Comparison of ENCODE assay signal across 1 cellular context in the genomic region with DNA sequence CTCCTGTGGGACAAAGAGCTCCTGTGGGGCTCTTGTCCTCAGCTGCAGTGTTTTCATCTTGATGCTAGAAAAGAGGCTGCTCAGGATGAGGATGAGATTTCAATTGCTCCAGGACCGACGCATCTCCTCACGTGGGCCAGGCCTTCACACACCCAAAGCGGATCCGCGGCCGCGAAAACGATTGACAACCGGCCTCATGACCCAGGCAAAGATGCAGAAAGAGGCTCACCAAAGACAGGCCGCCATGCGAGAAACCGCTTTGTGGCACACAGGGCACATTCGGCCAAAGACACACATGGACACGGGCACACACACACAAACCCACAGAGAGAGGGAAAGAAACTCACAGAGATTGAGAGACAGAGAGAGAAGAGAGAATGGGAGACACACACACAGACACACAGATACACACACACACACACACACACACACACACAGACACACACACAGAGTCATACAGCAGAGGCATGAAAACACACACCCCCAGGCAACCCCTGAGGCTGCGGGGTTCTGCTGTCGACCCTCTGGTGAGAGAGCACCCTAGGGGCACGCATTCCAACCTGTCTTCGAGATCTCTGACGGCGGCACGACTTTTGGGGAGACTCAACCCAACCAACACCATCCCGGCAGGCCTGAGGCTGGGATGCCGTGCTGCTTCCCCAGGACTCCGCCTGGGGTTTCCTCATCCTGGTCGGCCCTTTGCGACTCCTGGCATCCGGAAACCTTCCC.
TF ChIP-seq lines count a peak whose summit lies in the region.

No MANE protein-coding gene starts in this region.

TF ChIP-seq in HepG2, 621 proteins besides CTCF, POLR2A, EP300 and RAD21 (continued from another document and continues in another):
- TF ChIP-seq, protein P1, sequence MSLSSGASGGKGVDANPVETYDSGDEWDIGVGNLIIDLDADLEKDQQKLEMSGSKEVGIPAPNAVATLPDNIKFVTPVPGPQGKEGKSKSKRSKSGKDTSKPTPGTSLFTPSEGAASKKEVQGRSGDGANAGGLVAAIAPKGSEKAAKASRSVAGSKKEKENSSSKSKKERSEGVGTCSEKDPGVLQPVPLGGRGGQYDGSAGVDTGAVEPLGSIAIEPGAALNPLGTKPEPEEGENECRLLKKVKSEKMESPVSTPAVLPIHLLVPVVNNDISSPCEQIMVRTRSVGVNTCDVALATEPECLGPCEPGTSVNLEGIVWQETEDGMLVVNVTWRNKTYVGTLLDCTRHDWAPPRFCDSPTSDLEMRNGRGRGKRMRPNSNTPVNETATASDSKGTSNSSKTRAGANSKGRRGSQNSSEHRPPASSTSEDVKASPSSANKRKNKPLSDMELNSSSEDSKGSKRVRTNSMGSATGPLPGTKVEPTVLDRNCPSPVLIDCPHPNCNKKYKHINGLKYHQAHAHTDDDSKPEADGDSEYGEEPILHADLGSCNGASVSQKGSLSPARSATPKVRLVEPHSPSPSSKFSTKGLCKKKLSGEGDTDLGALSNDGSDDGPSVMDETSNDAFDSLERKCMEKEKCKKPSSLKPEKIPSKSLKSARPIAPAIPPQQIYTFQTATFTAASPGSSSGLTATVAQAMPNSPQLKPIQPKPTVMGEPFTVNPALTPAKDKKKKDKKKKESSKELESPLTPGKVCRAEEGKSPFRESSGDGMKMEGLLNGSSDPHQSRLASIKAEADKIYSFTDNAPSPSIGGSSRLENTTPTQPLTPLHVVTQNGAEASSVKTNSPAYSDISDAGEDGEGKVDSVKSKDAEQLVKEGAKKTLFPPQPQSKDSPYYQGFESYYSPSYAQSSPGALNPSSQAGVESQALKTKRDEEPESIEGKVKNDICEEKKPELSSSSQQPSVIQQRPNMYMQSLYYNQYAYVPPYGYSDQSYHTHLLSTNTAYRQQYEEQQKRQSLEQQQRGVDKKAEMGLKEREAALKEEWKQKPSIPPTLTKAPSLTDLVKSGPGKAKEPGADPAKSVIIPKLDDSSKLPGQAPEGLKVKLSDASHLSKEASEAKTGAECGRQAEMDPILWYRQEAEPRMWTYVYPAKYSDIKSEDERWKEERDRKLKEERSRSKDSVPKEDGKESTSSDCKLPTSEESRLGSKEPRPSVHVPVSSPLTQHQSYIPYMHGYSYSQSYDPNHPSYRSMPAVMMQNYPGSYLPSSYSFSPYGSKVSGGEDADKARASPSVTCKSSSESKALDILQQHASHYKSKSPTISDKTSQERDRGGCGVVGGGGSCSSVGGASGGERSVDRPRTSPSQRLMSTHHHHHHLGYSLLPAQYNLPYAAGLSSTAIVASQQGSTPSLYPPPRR (CRISPR knock-in tag; IDR thresholded peaks at IDR 0.05; ENCODE audit: borderline replicate concordance) = no peak
- TF ChIP-seq ZNF354B (CRISPR knock-in tag; IDR thresholded peaks at IDR 0.05) = 0 out of 2 replicates have a peak, but pooled peaks have one; percentile 32
- TF ChIP-seq CAMTA2 (CRISPR knock-in tag; IDR thresholded peaks at IDR 0.05; ENCODE audit: borderline replicate concordance) = no peak
- no peak for TF ChIP-seq GATA4 (IDR thresholded peaks at IDR 0.05; ENCODE audit: borderline replicate concordance, low read depth)
- TF ChIP-seq, protein P2, sequence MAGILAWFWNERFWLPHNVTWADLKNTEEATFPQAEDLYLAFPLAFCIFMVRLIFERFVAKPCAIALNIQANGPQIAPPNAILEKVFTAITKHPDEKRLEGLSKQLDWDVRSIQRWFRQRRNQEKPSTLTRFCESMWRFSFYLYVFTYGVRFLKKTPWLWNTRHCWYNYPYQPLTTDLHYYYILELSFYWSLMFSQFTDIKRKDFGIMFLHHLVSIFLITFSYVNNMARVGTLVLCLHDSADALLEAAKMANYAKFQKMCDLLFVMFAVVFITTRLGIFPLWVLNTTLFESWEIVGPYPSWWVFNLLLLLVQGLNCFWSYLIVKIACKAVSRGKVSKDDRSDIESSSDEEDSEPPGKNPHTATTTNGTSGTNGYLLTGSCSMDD (CRISPR knock-in tag; IDR thresholded peaks at IDR 0.05) = no peak
- TF ChIP-seq, protein P3, sequence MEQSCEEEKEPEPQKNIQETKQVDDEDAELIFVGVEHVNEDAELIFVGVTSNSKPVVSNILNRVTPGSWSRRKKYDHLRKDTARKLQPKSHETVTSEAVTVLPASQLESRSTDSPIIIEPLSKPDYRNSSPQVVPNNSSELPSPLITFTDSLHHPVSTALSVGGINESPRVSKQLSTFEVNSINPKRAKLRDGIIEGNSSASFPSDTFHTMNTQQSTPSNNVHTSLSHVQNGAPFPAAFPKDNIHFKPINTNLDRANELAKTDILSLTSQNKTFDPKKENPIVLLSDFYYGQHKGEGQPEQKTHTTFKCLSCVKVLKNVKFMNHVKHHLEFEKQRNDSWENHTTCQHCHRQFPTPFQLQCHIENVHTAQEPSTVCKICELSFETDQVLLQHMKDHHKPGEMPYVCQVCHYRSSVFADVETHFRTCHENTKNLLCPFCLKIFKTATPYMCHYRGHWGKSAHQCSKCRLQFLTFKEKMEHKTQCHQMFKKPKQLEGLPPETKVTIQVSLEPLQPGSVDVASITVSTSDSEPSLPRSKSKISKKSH (CRISPR knock-in tag; IDR thresholded peaks at IDR 0.05; ENCODE audit: borderline replicate concordance) = no peak
- no peak for TF ChIP-seq ZFP82 (CRISPR knock-in tag; IDR thresholded peaks at IDR 0.05; ENCODE audit: borderline replicate concordance)
- TF ChIP-seq KLF9 (CRISPR knock-in tag; IDR thresholded peaks at IDR 0.05; ENCODE audit: low read depth) = no peak
- TF ChIP-seq, protein P4, sequence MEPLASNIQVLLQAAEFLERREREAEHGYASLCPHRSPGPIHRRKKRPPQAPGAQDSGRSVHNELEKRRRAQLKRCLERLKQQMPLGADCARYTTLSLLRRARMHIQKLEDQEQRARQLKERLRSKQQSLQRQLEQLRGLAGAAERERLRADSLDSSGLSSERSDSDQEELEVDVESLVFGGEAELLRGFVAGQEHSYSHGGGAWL (CRISPR knock-in tag; IDR thresholded peaks at IDR 0.05) = no peak
- no peak for TF ChIP-seq ZNF33A (CRISPR knock-in tag; IDR thresholded peaks at IDR 0.05; ENCODE audit: borderline replicate concordance)
- TF ChIP-seq, protein P5, sequence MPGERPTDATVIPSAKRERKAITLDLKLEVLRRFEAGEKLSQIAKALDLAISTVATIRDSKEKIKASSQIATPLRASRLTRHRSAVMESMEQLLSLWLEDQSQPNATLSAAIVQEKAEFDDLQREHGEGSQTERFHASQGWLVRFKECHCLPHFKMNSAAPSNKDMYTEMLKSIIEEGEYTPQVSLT (CRISPR knock-in tag; IDR thresholded peaks at IDR 0.05; ENCODE audit: borderline replicate concordance, low read depth) = no peak
- no peak for TF ChIP-seq SMYD3 (CRISPR knock-in tag; IDR thresholded peaks at IDR 0.05)
- TF ChIP-seq, protein P6, sequence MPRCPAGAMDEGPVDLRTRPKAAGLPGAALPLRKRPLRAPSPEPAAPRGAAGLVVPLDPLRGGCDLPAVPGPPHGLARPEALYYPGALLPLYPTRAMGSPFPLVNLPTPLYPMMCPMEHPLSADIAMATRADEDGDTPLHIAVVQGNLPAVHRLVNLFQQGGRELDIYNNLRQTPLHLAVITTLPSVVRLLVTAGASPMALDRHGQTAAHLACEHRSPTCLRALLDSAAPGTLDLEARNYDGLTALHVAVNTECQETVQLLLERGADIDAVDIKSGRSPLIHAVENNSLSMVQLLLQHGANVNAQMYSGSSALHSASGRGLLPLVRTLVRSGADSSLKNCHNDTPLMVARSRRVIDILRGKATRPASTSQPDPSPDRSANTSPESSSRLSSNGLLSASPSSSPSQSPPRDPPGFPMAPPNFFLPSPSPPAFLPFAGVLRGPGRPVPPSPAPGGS (CRISPR knock-in tag; IDR thresholded peaks at IDR 0.05) = peak; percentile 20; the same call in 1 of the 2 replicates
- TF ChIP-seq ZNF3 (CRISPR knock-in tag; IDR thresholded peaks at IDR 0.05) = no peak
- no peak for TF ChIP-seq ZNF143 (CRISPR knock-in tag; IDR thresholded peaks at IDR 0.05)
- TF ChIP-seq MATR3 (CRISPR knock-in tag; IDR thresholded peaks at IDR 0.05) = no peak
- no peak for TF ChIP-seq ZNF703 (CRISPR knock-in tag; IDR thresholded peaks at IDR 0.05; ENCODE audit: borderline replicate concordance)
- TF ChIP-seq TSC22D2 (CRISPR knock-in tag; IDR thresholded peaks at IDR 0.05; ENCODE audit: borderline replicate concordance) = no peak
- TF ChIP-seq ZNF782 (CRISPR knock-in tag; IDR thresholded peaks at IDR 0.05; ENCODE audit: borderline replicate concordance) = no peak
- TF ChIP-seq, protein P7, sequence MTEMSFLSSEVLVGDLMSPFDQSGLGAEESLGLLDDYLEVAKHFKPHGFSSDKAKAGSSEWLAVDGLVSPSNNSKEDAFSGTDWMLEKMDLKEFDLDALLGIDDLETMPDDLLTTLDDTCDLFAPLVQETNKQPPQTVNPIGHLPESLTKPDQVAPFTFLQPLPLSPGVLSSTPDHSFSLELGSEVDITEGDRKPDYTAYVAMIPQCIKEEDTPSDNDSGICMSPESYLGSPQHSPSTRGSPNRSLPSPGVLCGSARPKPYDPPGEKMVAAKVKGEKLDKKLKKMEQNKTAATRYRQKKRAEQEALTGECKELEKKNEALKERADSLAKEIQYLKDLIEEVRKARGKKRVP (CRISPR knock-in tag; IDR thresholded peaks at IDR 0.05) = no peak
- no peak for TF ChIP-seq ZZZ3 (CRISPR knock-in tag; IDR thresholded peaks at IDR 0.05; ENCODE audit: borderline replicate concordance)
- TF ChIP-seq NRL (CRISPR knock-in tag; IDR thresholded peaks at IDR 0.05; ENCODE audit: borderline replicate concordance) = peak; percentile 16; the same call in 1 of the 2 replicates
- TF ChIP-seq, protein P8, sequence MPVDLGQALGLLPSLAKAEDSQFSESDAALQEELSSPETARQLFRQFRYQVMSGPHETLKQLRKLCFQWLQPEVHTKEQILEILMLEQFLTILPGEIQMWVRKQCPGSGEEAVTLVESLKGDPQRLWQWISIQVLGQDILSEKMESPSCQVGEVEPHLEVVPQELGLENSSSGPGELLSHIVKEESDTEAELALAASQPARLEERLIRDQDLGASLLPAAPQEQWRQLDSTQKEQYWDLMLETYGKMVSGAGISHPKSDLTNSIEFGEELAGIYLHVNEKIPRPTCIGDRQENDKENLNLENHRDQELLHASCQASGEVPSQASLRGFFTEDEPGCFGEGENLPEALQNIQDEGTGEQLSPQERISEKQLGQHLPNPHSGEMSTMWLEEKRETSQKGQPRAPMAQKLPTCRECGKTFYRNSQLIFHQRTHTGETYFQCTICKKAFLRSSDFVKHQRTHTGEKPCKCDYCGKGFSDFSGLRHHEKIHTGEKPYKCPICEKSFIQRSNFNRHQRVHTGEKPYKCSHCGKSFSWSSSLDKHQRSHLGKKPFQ (CRISPR knock-in tag; IDR thresholded peaks at IDR 0.05; ENCODE audit: insufficient replicate concordance) = no peak
- TF ChIP-seq, protein P9, sequence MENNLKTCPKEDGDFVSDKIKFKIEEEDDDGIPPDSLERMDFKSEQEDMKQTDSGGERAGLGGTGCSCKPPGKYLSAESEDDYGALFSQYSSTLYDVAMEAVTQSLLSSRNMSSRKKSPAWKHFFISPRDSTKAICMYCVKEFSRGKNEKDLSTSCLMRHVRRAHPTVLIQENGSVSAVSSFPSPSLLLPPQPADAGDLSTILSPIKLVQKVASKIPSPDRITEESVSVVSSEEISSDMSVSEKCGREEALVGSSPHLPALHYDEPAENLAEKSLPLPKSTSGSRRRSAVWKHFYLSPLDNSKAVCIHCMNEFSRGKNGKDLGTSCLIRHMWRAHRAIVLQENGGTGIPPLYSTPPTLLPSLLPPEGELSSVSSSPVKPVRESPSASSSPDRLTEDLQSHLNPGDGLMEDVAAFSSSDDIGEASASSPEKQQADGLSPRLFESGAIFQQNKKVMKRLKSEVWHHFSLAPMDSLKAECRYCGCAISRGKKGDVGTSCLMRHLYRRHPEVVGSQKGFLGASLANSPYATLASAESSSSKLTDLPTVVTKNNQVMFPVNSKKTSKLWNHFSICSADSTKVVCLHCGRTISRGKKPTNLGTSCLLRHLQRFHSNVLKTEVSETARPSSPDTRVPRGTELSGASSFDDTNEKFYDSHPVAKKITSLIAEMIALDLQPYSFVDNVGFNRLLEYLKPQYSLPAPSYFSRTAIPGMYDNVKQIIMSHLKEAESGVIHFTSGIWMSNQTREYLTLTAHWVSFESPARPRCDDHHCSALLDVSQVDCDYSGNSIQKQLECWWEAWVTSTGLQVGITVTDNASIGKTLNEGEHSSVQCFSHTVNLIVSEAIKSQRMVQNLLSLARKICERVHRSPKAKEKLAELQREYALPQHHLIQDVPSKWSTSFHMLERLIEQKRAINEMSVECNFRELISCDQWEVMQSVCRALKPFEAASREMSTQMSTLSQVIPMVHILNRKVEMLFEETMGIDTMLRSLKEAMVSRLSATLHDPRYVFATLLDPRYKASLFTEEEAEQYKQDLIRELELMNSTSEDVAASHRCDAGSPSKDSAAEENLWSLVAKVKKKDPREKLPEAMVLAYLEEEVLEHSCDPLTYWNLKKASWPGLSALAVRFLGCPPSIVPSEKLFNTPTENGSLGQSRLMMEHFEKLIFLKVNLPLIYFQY (CRISPR knock-in tag; IDR thresholded peaks at IDR 0.05; ENCODE audit: borderline replicate concordance) = no peak
- TF ChIP-seq ZNF468 (CRISPR knock-in tag; IDR thresholded peaks at IDR 0.05) = no peak
- TF ChIP-seq KDM5A (IDR thresholded peaks at IDR 0.05; ENCODE audit: borderline replicate concordance, low read length) = no peak
- no peak for TF ChIP-seq DNMT3B (CRISPR knock-in tag; conservative IDR thresholded peaks at IDR 0.05)
- TF ChIP-seq, protein P10, sequence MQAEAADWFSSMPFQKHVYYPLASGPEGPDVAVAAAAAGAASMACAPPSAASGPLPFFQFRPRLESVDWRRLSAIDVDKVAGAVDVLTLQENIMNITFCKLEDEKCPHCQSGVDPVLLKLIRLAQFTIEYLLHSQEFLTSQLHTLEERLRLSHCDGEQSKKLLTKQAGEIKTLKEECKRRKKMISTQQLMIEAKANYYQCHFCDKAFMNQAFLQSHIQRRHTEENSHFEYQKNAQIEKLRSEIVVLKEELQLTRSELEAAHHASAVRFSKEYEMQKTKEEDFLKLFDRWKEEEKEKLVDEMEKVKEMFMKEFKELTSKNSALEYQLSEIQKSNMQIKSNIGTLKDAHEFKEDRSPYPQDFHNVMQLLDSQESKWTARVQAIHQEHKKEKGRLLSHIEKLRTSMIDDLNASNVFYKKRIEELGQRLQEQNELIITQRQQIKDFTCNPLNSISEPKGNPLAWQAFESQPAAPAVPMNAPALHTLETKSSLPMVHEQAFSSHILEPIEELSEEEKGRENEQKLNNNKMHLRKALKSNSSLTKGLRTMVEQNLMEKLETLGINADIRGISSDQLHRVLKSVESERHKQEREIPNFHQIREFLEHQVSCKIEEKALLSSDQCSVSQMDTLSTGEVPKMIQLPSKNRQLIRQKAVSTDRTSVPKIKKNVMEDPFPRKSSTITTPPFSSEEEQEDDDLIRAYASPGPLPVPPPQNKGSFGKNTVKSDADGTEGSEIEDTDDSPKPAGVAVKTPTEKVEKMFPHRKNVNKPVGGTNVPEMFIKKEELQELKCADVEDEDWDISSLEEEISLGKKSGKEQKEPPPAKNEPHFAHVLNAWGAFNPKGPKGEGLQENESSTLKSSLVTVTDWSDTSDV (CRISPR knock-in tag; IDR thresholded peaks at IDR 0.05) = 0 out of 2 replicates have a peak, but pooled peaks have one; percentile 42
- TF ChIP-seq ZNF839 (CRISPR knock-in tag; IDR thresholded peaks at IDR 0.05; ENCODE audit: borderline replicate concordance) = no peak
- TF ChIP-seq ZNF496 (CRISPR knock-in tag; IDR thresholded peaks at IDR 0.05; ENCODE audit: insufficient replicate concordance) = no peak
- TF ChIP-seq SMAD3 (CRISPR knock-in tag; IDR thresholded peaks at IDR 0.05) = no peak
- no peak for TF ChIP-seq LCORL (IDR thresholded peaks at IDR 0.05)
- no peak for TF ChIP-seq LCORL (CRISPR knock-in tag; IDR thresholded peaks at IDR 0.05)
- TF ChIP-seq, protein P11, sequence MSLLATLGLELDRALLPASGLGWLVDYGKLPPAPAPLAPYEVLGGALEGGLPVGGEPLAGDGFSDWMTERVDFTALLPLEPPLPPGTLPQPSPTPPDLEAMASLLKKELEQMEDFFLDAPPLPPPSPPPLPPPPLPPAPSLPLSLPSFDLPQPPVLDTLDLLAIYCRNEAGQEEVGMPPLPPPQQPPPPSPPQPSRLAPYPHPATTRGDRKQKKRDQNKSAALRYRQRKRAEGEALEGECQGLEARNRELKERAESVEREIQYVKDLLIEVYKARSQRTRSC (CRISPR knock-in tag; IDR thresholded peaks at IDR 0.05; ENCODE audit: low read depth) = no peak
- no peak for TF ChIP-seq DNMT1 (CRISPR knock-in tag; IDR thresholded peaks at IDR 0.05)
- TF ChIP-seq BORCS8-MEF2B (CRISPR knock-in tag; IDR thresholded peaks at IDR 0.05) = no peak
